In genomic region chr9:136351237-136351800, GRCh38 we compare ENCODE assay signal across 19 cellular contexts. TPM values are rescaled to one million over a fixed set of nuclear protein-coding genes. Genes with fewer than 3 reads are reported as not detected.
DNase-seq lines count a peak whose midpoint lies in the region; ATAC-seq and TF ChIP-seq lines count a peak whose summit lies in the region.
"Had no signal": no experiment of that assay in that cellular context is flagged by ENCODE, and none has a peak within 500 bp of the region (broad histone marks: within the 10 kb centered on the region; RNA-seq: fewer than 3 reads in every experiment).

No MANE protein-coding gene starts in this region.

- intact Hi-C loops in activated naive CD4-positive, alpha-beta T cell treated with anti-CD3 and anti-CD28 coated beads for 36 hours (cut with micrococcal nuclease): no loop called here
- intact Hi-C loops in activated CD4-positive, alpha-beta T cell treated with anti-CD3 and anti-CD28 coated beads, Interleukin-2, amount 10 ng/mL, durations not matched to agents 24 days and 14 days (cut with micrococcal nuclease): no loop called here

- no peak overlapping the region for H3K27ac Mint-ChIP-seq in activated naive CD4-positive, alpha-beta T cell treated with anti-CD3 and anti-CD28 coated beads for 36 hours
- H3K27ac Mint-ChIP-seq in activated CD4-positive, alpha-beta T cell treated with anti-CD3 and anti-CD28 coated beads, Interleukin-2, amount 10 ng/mL, durations not matched to agents 24 days and 14 days: no peak overlapping the region
- H3K27ac Mint-ChIP-seq: CD14-positive monocyte; CD4-positive, alpha-beta memory T cell; H9 had no signal

- no peaks in the 10 kb centered on the region for H3K27me3 Mint-ChIP-seq in activated naive CD4-positive, alpha-beta T cell treated with anti-CD3 and anti-CD28 coated beads for 36 hours (ENCODE audit: low read depth)
- H3K27me3 Mint-ChIP-seq in activated CD4-positive, alpha-beta T cell treated with anti-CD3 and anti-CD28 coated beads, Interleukin-2, amount 10 ng/mL, durations not matched to agents 24 days and 14 days: no peaks in the 10 kb centered on the region
- H3K27me3 Mint-ChIP-seq: CD4-positive, alpha-beta memory T cell had no signal

- no peaks in the 10 kb centered on the region for H3K4me1 Mint-ChIP-seq in activated naive CD4-positive, alpha-beta T cell treated with anti-CD3 and anti-CD28 coated beads for 36 hours (ENCODE audit: low read depth)
- H3K4me1 Mint-ChIP-seq in activated CD4-positive, alpha-beta T cell treated with anti-CD3 and anti-CD28 coated beads, Interleukin-2, amount 10 ng/mL, durations not matched to agents 24 days and 14 days: no peaks in the 10 kb centered on the region
- H3K4me1 Mint-ChIP-seq: CD14-positive monocyte had no signal

- no peaks in the 10 kb centered on the region for H3K9me3 Mint-ChIP-seq in activated naive CD4-positive, alpha-beta T cell treated with anti-CD3 and anti-CD28 coated beads for 36 hours
- no peaks in the 10 kb centered on the region for H3K9me3 Mint-ChIP-seq in activated CD4-positive, alpha-beta T cell treated with anti-CD3 and anti-CD28 coated beads, Interleukin-2, amount 10 ng/mL, durations not matched to agents 24 days and 14 days
- H3K9me3 Mint-ChIP-seq: CD14-positive monocyte; CD4-positive, alpha-beta memory T cell; H9 had no signal

- ATAC-seq in SK-N-SH treated with all-trans-retinoic acid at 6 μM for 48 hours: peak; percentile 3
- no peak for ATAC-seq in left lobe of liver
- ATAC-seq in HG03135 (IDR thresholded peaks at IDR 0.05; ENCODE audit: unreplicated experiment): no peak
- no peak for ATAC-seq in esophagus mucosa
- ATAC-seq: A549 had no signal

- no peak for DNase-seq in activated naive CD4-positive, alpha-beta T cell treated with anti-CD3 and anti-CD28 coated beads for 36 hours
- no peak for DNase-seq in activated naive CD4-positive, alpha-beta T cell treated with anti-CD3 and anti-CD28 coated beads, Interleukin-2, amount 50 U/mL, for 16 hours
- peak; percentile 66 for DNase-seq in myocyte (ENCODE audit: low read depth)
- no peak for DNase-seq in left lobe of liver (ENCODE audit: low spot score)
- DNase-seq in activated CD4-positive, alpha-beta T cell treated with anti-CD3 and anti-CD28 coated beads, Interleukin-2, amount 10 ng/mL, durations not matched to agents 24 days and 14 days: no peak
- DNase-seq: AML-193; CD4-positive, alpha-beta memory T cell; DMS153; DMS79; GDM1; H9 had no signal

- no peaks in the 10 kb centered on the region for H3K36me3 Mint-ChIP-seq in activated naive CD4-positive, alpha-beta T cell treated with anti-CD3 and anti-CD28 coated beads for 36 hours (ENCODE audit: low read depth)
- H3K36me3 Mint-ChIP-seq in activated CD4-positive, alpha-beta T cell treated with anti-CD3 and anti-CD28 coated beads, Interleukin-2, amount 10 ng/mL, durations not matched to agents 24 days and 14 days (ENCODE audit: low read depth): no peaks in the 10 kb centered on the region
- H3K36me3 Mint-ChIP-seq: CD14-positive monocyte; CD4-positive, alpha-beta memory T cell had no signal

- peak overlapping the region; percentile 18 for H3K4me3 Mint-ChIP-seq in activated naive CD4-positive, alpha-beta T cell treated with anti-CD3 and anti-CD28 coated beads for 36 hours
- no peak overlapping the region for H3K4me3 Mint-ChIP-seq in activated CD4-positive, alpha-beta T cell treated with anti-CD3 and anti-CD28 coated beads, Interleukin-2, amount 10 ng/mL, durations not matched to agents 24 days and 14 days
- H3K4me3 Mint-ChIP-seq: CD14-positive monocyte; CD4-positive, alpha-beta memory T cell; H9 had no signal

- CTCF ChIA-PET in activated naive CD4-positive, alpha-beta T cell treated with anti-CD3 and anti-CD28 coated beads for 36 hours (lab: Charles Lee): interaction anchor here (0.6 kb wide), 1 partner anchor 50 kb away, joined by 3 read pairs; no protein-coding TSS in a partner anchor

TF ChIP-seq in SK-N-SH treated with all-trans-retinoic acid at 6 μM for 48 hours, 23 proteins besides CTCF, POLR2A, EP300 and RAD21 (continues in another document):
- no peak for TF ChIP-seq RARB (CRISPR knock-in tag; IDR thresholded peaks at IDR 0.05)
- no peak for TF ChIP-seq OSR1 (CRISPR knock-in tag; IDR thresholded peaks at IDR 0.05)
- TF ChIP-seq TCF4 (CRISPR knock-in tag; IDR thresholded peaks at IDR 0.05; ENCODE audit: borderline replicate concordance): no peak
- TF ChIP-seq CREB5 (CRISPR knock-in tag; IDR thresholded peaks at IDR 0.05; ENCODE audit: low read depth): no peak
- no peak for TF ChIP-seq ZFP3 (CRISPR knock-in tag; IDR thresholded peaks at IDR 0.05)
- TF ChIP-seq ZFP30 (CRISPR knock-in tag; IDR thresholded peaks at IDR 0.05): no peak
- TF ChIP-seq BACH2 (CRISPR knock-in tag; IDR thresholded peaks at IDR 0.05; ENCODE audit: borderline replicate concordance): no peak
- no peak for TF ChIP-seq CSRNP3 (CRISPR knock-in tag; IDR thresholded peaks at IDR 0.05)
- TF ChIP-seq ISL1 (CRISPR knock-in tag; IDR thresholded peaks at IDR 0.05): no peak
- TF ChIP-seq ZNF70 (CRISPR knock-in tag; IDR thresholded peaks at IDR 0.05): no peak
- TF ChIP-seq, protein P1, sequence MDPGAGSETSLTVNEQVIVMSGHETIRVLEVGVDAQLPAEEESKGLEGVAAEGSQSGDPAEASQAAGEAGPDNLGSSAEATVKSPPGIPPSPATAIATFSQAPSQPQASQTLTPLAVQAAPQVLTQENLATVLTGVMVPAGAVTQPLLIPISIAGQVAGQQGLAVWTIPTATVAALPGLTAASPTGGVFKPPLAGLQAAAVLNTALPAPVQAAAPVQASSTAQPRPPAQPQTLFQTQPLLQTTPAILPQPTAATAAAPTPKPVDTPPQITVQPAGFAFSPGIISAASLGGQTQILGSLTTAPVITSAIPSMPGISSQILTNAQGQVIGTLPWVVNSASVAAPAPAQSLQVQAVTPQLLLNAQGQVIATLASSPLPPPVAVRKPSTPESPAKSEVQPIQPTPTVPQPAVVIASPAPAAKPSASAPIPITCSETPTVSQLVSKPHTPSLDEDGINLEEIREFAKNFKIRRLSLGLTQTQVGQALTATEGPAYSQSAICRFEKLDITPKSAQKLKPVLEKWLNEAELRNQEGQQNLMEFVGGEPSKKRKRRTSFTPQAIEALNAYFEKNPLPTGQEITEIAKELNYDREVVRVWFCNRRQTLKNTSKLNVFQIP (CRISPR knock-in tag; IDR thresholded peaks at IDR 0.05; ENCODE audit: borderline replicate concordance, low read depth): no peak
- no peak for TF ChIP-seq CSDC2 (CRISPR knock-in tag; IDR thresholded peaks at IDR 0.05)

RNA-seq across cellular contexts. Expression of gene DNLZ, which starts 12.2 kb away (rescaled TPM):
- total RNA-seq in activated naive CD4-positive, alpha-beta T cell treated with anti-CD3 and anti-CD28 coated beads for 36 hours: 10 to 100 TPM in 1 of 2 experiments, 1 to 10 TPM in 1; 9.9 to 12.0 TPM
- total RNA-seq in myocyte: 17.0 and 34.0 TPM in 2 replicates
- polyA plus RNA-seq in myocyte (2012): 19.2 TPM
- total RNA-seq in left lobe of liver: 13.8 TPM
- total RNA-seq in activated CD4-positive, alpha-beta T cell treated with anti-CD3 and anti-CD28 coated beads, Interleukin-2, amount 10 ng/mL, durations not matched to agents 24 days and 14 days: 31.5 and 34.0 TPM in 2 replicates
- total RNA-seq in esophagus mucosa: 12.1 TPM

RNA-seq across cellular contexts. Expression of gene CARD9, which starts 22.1 kb away (rescaled TPM):
- under 1 TPM; 0.12 to 0.22 TPM for total RNA-seq in activated naive CD4-positive, alpha-beta T cell treated with anti-CD3 and anti-CD28 coated beads for 36 hours
- total RNA-seq in myocyte (0.21 and 0.91 TPM in 2 replicates), left lobe of liver (2.1 TPM), esophagus mucosa (0.80 TPM)
- polyA plus RNA-seq in myocyte (2012): 1.7 TPM
- total RNA-seq in activated CD4-positive, alpha-beta T cell treated with anti-CD3 and anti-CD28 coated beads, Interleukin-2, amount 10 ng/mL, durations not matched to agents 24 days and 14 days: 7.8 and 9.2 TPM in 2 replicates

RNA-seq across cellular contexts. Expression of gene GPSM1, which starts 24.0 kb away (rescaled TPM):
- 1 to 10 TPM; 9.0 TPM for total RNA-seq in activated naive CD4-positive, alpha-beta T cell treated with anti-CD3 and anti-CD28 coated beads for 36 hours
- 22.3 and 28.3 TPM in 2 replicates for total RNA-seq in myocyte
- 25.1 TPM for polyA plus RNA-seq in myocyte (2012)
- total RNA-seq in left lobe of liver: 4.8 TPM
- total RNA-seq in activated CD4-positive, alpha-beta T cell treated with anti-CD3 and anti-CD28 coated beads, Interleukin-2, amount 10 ng/mL, durations not matched to agents 24 days and 14 days: 19.2 and 20.5 TPM in 2 replicates
- total RNA-seq in esophagus mucosa: 1.2 TPM

RNA-seq across cellular contexts. Expression of gene CCDC187, which starts 47.4 kb away (rescaled TPM):
- total RNA-seq in activated naive CD4-positive, alpha-beta T cell treated with anti-CD3 and anti-CD28 coated beads for 36 hours: not detected
- total RNA-seq in myocyte: 0.05 TPM in 1 of 2 replicates, not detected in the other
- not detected for polyA plus RNA-seq in myocyte (2012)
- 0.03 TPM for total RNA-seq in left lobe of liver
- total RNA-seq in activated CD4-positive, alpha-beta T cell treated with anti-CD3 and anti-CD28 coated beads, Interleukin-2, amount 10 ng/mL, durations not matched to agents 24 days and 14 days: not detected in 2 replicates
- total RNA-seq in esophagus mucosa: not detected
- total RNA-seq: CD4-positive, alpha-beta memory T cell; Daoy; H1 had no signal
- polyA plus RNA-seq: BJ; CD14-positive monocyte; CD4-positive, alpha-beta memory T cell had no signal

RNA-seq across cellular contexts. Expression of gene SNAPC4, which starts 48.7 kb away (rescaled TPM):
- total RNA-seq in activated naive CD4-positive, alpha-beta T cell treated with anti-CD3 and anti-CD28 coated beads for 36 hours: 10 to 100 TPM; 12.3 to 14.1 TPM
- total RNA-seq in myocyte (7.6 and 9.2 TPM in 2 replicates), left lobe of liver (7.2 TPM), esophagus mucosa (3.7 TPM)
- polyA plus RNA-seq in myocyte (2012): 6.5 TPM
- total RNA-seq in activated CD4-positive, alpha-beta T cell treated with anti-CD3 and anti-CD28 coated beads, Interleukin-2, amount 10 ng/mL, durations not matched to agents 24 days and 14 days: 27.3 and 28.0 TPM in 2 replicates
